In genomic region chr17:57953703-57954420, GRCh38 we compare ENCODE assay signal across 7 cellular contexts. TPM values are rescaled to one million over a fixed set of nuclear protein-coding genes. Genes with fewer than 3 reads are reported as not detected.
A peak's percentile ranks its signal among the peaks of the same experiment; 100 is the strongest.
DNase-seq lines count a peak whose midpoint lies in the region; ATAC-seq and TF ChIP-seq lines count a peak whose summit lies in the region.

No MANE protein-coding gene starts in this region.

- H3K36me3 Mint-ChIP-seq in stimulated activated memory B cell treated with anti-CD40 and anti-IgM and Interleukin-4, amounts not matched to agents 10 μg/mL and 1 μg/mL and 100 μg/mL, for 72 hours: no peaks in the 10 kb centered on the region

- H3K4me3 Mint-ChIP-seq in stimulated activated memory B cell treated with anti-CD40 and anti-IgM and Interleukin-4, amounts not matched to agents 10 μg/mL and 1 μg/mL and 100 μg/mL, for 72 hours: peak overlapping the region; percentile 60

- H3K4me3 ChIP-seq in HUES64 (ENCODE audit: low read length): peak overlapping the region; percentile 71
- peak overlapping the region; percentile 74 for H3K4me3 ChIP-seq in kidney epithelial cell (ENCODE audit: low read depth, low read length)

- H3K27ac Mint-ChIP-seq in stimulated activated memory B cell treated with anti-CD40 and anti-IgM and Interleukin-4, amounts not matched to agents 10 μg/mL and 1 μg/mL and 100 μg/mL, for 72 hours: no peak overlapping the region

- H3K27ac ChIP-seq in HUES64 (ENCODE audit: low read depth, low read length): peak overlapping the region; percentile 71
- H3K27ac ChIP-seq in angular gyrus (ENCODE audit: low read depth, low read length): peak overlapping the region; percentile 93

- H3K9ac ChIP-seq in HUES64 (ENCODE audit: low read depth, low read length): peak overlapping the region; percentile 66; the same call in 1 of the 2 replicates

- peaks cover 65% of the 10 kb centered on the region for H3K4me1 Mint-ChIP-seq in stimulated activated memory B cell treated with anti-CD40 and anti-IgM and Interleukin-4, amounts not matched to agents 10 μg/mL and 1 μg/mL and 100 μg/mL, for 72 hours

- DNase-seq in kidney epithelial cell (ENCODE audit: low read depth) (no peak), GF-D8 (lab: John Stamatoyannopoulos, UW) (no peak), erythroblast (lab: John Stamatoyannopoulos, UW) (no peak)
- DNase-seq in central memory CD4-positive, alpha-beta T cell: no peak

- H3K9me3 ChIP-seq in HUES64 (ENCODE audit: insufficient read depth, low read depth, low read length): no peaks in the 10 kb centered on the region

- no peaks in the 10 kb centered on the region for H3K36me3 ChIP-seq in HUES64 (ENCODE audit: insufficient read depth, low read length)
- H3K36me3 ChIP-seq in kidney epithelial cell (ENCODE audit: control insufficient read depth, insufficient read depth, low read length): no peaks in the 10 kb centered on the region

- ATAC-seq in stimulated activated memory B cell treated with anti-CD40 and anti-IgM and Interleukin-4, amounts not matched to agents 10 μg/mL and 1 μg/mL and 100 μg/mL, for 72 hours: no peak

- no peaks in the 10 kb centered on the region for H3K9me3 Mint-ChIP-seq in stimulated activated memory B cell treated with anti-CD40 and anti-IgM and Interleukin-4, amounts not matched to agents 10 μg/mL and 1 μg/mL and 100 μg/mL, for 72 hours

- H3K27me3 ChIP-seq in HUES64 (ENCODE audit: insufficient read depth, low read length) (peaks cover 37% of the 10 kb centered on the region), kidney epithelial cell (ENCODE audit: control insufficient read depth, insufficient read depth, low read length) (no peaks in the 10 kb centered on the region)

- TF ChIP-seq POLR2A in erythroblast (IDR thresholded peaks at IDR 0.05; ENCODE audit: low read length): no peak

- TF ChIP-seq CTCF in kidney epithelial cell (IDR thresholded peaks at IDR 0.05; ENCODE audit: insufficient read depth, low read length, poor library complexity, severe bottlenecking): no peak

- peaks cover 42% of the 10 kb centered on the region for H3K4me1 ChIP-seq in HUES64 (ENCODE audit: insufficient read depth, low read length)

- H3K27me3 Mint-ChIP-seq in stimulated activated memory B cell treated with anti-CD40 and anti-IgM and Interleukin-4, amounts not matched to agents 10 μg/mL and 1 μg/mL and 100 μg/mL, for 72 hours: peaks cover 77% of the 10 kb centered on the region

- WGBS in HUES64: 45% methylated on average over 13 of the region's 14 CpGs

RNA-seq across cellular contexts. Expression of gene CUEDC1, which starts 1.4 kb away (rescaled TPM):
- 13.1 TPM for polyA plus RNA-seq in HUES64 (2013, experiment 1 of 2)
- 17.7 TPM for polyA plus RNA-seq in HUES64 (2013, experiment 2 of 2)
- 24.6 and 27.7 TPM in 2 replicates for total RNA-seq in kidney epithelial cell

RNA-seq across cellular contexts. Expression of gene VEZF1, which starts 34.2 kb away (rescaled TPM):
- polyA plus RNA-seq in HUES64 (2013, experiment 1 of 2): 66.4 TPM
- polyA plus RNA-seq in HUES64 (2013, experiment 2 of 2): 76.5 TPM
- total RNA-seq in kidney epithelial cell: 78.3 and 88.8 TPM in 2 replicates

RNA-seq across cellular contexts. Expression of gene SRSF1, which starts 53.2 kb away (rescaled TPM):
- polyA plus RNA-seq in HUES64 (2013, experiment 1 of 2): 308 TPM
- 250 TPM for polyA plus RNA-seq in HUES64 (2013, experiment 2 of 2)
- 162 and 178 TPM in 2 replicates for total RNA-seq in kidney epithelial cell
